Comparison of ENCODE assay signal across 9 cellular contexts in genomic region chr1:18954270-18955071, GRCh38. TPM values are rescaled to one million over a fixed set of nuclear protein-coding genes. Genes with fewer than 3 reads are reported as not detected.
DNase-seq lines count a peak whose midpoint lies in the region; ATAC-seq, FAIRE-seq and TF ChIP-seq lines count a peak whose summit lies in the region.
"Had no signal": no experiment of that assay in that cellular context is flagged by ENCODE, and none has a peak within 500 bp of the region (broad histone marks: within the 10 kb centered on the region; RNA-seq: fewer than 3 reads in every experiment).

No MANE protein-coding gene starts in this region.

- H3K36me3 ChIP-seq in bronchial epithelial cell (ENCODE audit: control insufficient read depth, insufficient read depth, low read length) = peaks cover 2% of the 10 kb centered on the region
- H3K36me3 ChIP-seq in urinary bladder (ENCODE audit: insufficient read depth) = no peaks in the 10 kb centered on the region

- H3K4me3 Mint-ChIP-seq in activated naive CD4-positive, alpha-beta T cell treated with anti-CD3 and anti-CD28 coated beads, Interleukin-2, amount 50 U/mL, for 24 hours = peak overlapping the region; percentile 92
- H3K4me3 Mint-ChIP-seq in memory B cell = peak overlapping the region; percentile 85

- no peak for TF ChIP-seq CTCF in bronchial epithelial cell (IDR thresholded peaks at IDR 0.05; ENCODE audit: insufficient read depth, low read length, severe bottlenecking)

- peak overlapping the region; percentile 31 for H3K27ac Mint-ChIP-seq in activated naive CD4-positive, alpha-beta T cell treated with anti-CD3 and anti-CD28 coated beads, Interleukin-2, amount 50 U/mL, for 24 hours
- H3K27ac Mint-ChIP-seq in memory B cell = peak overlapping the region; percentile 100

- in situ Hi-C loops in KBM-7 (cut with MboI; ENCODE audit: low pct_unique_long_range_greater_than_20kb, low sequenced_read_pairs) = no loop called here

- H3K4me1 ChIP-seq in urinary bladder (ENCODE audit: insufficient read depth) = no peaks in the 10 kb centered on the region

- FAIRE-seq in bronchial epithelial cell (lab: Jason Lieb, UNC) = no peak

- H3K27me3 ChIP-seq in bronchial epithelial cell (ENCODE audit: control insufficient read depth, insufficient read depth, low read length) = no peaks in the 10 kb centered on the region

- no peaks in the 10 kb centered on the region for H3K36me3 Mint-ChIP-seq in activated naive CD4-positive, alpha-beta T cell treated with anti-CD3 and anti-CD28 coated beads, Interleukin-2, amount 50 U/mL, for 24 hours
- H3K36me3 Mint-ChIP-seq in memory B cell = no peaks in the 10 kb centered on the region

- H3K27ac ChIP-seq in urinary bladder (ENCODE audit: low read depth) = no peak overlapping the region

- DNase-seq in activated naive CD4-positive, alpha-beta T cell treated with Interleukin-2 at 50 U/mL for 16 hours = no peak
- no peak for DNase-seq in bronchial epithelial cell (ENCODE audit: low read depth)
- no peak for DNase-seq in memory B cell (ENCODE audit: low spot score in 2 of 2)
- DNase-seq in NCI-H2107 treated with DMSO at 0.1 percent for 48 hours (lab: John Stamatoyannopoulos, UW; ENCODE audit: unreplicated experiment) = no peak
- no peak for DNase-seq in KBM-7
- DNase-seq in SW480 (ENCODE audit: low spot score) = no peak
- DNase-seq: stimulated activated CD4-positive, alpha-beta T cell treated with anti-CD3 and anti-CD28 coated beads, Interleukin-1b, Interleukin-23, amount 100 ng/mL, for 48 hours had no signal

- ATAC-seq in memory B cell (ENCODE audit: low read depth) = no peak

- 30% methylated on average over 7 of the region's 7 CpGs for WGBS in urinary bladder

- H3K27me3 Mint-ChIP-seq in activated naive CD4-positive, alpha-beta T cell treated with anti-CD3 and anti-CD28 coated beads, Interleukin-2, amount 50 U/mL, for 24 hours = no peaks in the 10 kb centered on the region
- no peaks in the 10 kb centered on the region for H3K27me3 Mint-ChIP-seq in memory B cell

- H3K4me1 Mint-ChIP-seq in activated naive CD4-positive, alpha-beta T cell treated with anti-CD3 and anti-CD28 coated beads, Interleukin-2, amount 50 U/mL, for 24 hours = peaks cover 73% of the 10 kb centered on the region
- peaks cover 47% of the 10 kb centered on the region for H3K4me1 Mint-ChIP-seq in memory B cell

- H3K9me3 Mint-ChIP-seq in activated naive CD4-positive, alpha-beta T cell treated with anti-CD3 and anti-CD28 coated beads, Interleukin-2, amount 50 U/mL, for 24 hours = no peaks in the 10 kb centered on the region
- no peaks in the 10 kb centered on the region for H3K9me3 Mint-ChIP-seq in memory B cell

- peak overlapping the region; percentile 76 for H3K4me3 ChIP-seq in bronchial epithelial cell (ENCODE audit: low read depth, low read length)
- H3K4me3 ChIP-seq in urinary bladder (ENCODE audit: low read depth, low read length) = peak overlapping the region; percentile 92

RNA-seq across cellular contexts. Expression of gene IFFO2, which starts 2.0 kb away (rescaled TPM):
- total RNA-seq in bronchial epithelial cell (11.8 and 26.0 TPM in 2 replicates), urinary bladder (4.3 TPM)
- polyA plus RNA-seq in urinary bladder = 14.2 TPM

RNA-seq across cellular contexts. Expression of gene ALDH4A1, which starts 52.1 kb away (rescaled TPM):
- total RNA-seq in bronchial epithelial cell (15.8 and 30.6 TPM in 2 replicates), urinary bladder (11.9 TPM)
- 26.0 TPM for polyA plus RNA-seq in urinary bladder
